8 cellular contexts compared by ENCODE assay signal in the genomic region with DNA sequence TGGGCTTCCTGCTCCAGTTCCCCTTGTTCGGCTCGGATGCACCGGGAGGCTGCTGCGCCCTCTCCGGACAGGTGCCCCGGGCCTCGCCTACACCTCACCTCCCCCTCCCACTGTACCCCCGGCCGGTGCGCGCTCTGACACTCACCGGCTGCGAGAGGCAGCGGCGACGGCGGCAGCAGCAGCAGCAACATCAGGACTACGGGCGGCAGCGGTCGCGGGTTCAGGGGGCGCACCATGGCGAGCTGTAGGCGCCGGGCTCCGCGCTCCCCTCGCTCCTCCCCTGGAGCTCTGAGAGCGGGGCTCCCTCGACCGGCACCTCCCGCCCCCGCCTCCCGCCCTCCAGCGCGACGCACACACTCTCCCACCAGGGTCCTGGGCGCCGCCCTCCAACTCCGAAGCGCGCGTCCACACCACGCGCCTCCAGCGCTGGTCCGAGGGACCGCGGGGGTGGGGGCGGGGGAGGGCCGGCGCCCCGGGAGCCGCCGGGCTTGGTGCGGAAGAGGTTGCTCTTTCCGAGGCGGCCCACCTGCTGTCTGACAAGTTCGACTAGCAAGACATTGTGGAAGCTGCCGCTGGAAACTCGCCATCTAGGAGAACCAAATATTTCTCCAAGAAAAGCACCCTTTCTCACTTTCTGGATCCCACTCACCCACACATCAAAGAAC. TPM values are rescaled to one million over a fixed set of nuclear protein-coding genes. Genes with fewer than 3 reads are reported as not detected.
DNase-seq lines count a peak whose midpoint lies in the region; ATAC-seq, FAIRE-seq and TF ChIP-seq lines count a peak whose summit lies in the region.

A gene with protein sequence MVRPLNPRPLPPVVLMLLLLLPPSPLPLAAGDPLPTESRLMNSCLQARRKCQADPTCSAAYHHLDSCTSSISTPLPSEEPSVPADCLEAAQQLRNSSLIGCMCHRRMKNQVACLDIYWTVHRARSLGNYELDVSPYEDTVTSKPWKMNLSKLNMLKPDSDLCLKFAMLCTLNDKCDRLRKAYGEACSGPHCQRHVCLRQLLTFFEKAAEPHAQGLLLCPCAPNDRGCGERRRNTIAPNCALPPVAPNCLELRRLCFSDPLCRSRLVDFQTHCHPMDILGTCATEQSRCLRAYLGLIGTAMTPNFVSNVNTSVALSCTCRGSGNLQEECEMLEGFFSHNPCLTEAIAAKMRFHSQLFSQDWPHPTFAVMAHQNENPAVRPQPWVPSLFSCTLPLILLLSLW (minus strand): TSS at position 433 of the 665 bp plus-strand sequence. CDS start 197 bp downstream, at position 236.

- in situ Hi-C loops in K562 (cut with MboI), result no loop called here

- FAIRE-seq in K562 (lab: Jason Lieb, UNC), result no peak

- H2AK5ac ChIP-seq in H9 (ENCODE audit: insufficient read length, low read length), result no peak within 1 kb of the TSS

- H2BK120ac ChIP-seq in H9 (ENCODE audit: low read depth, low read length, poor library complexity, severe bottlenecking), result no peak within 1 kb of the TSS

- no peak within 1 kb of the TSS for H4K91ac ChIP-seq in H9 (ENCODE audit: insufficient read length, low read depth, low read length)

- POLR2A ChIA-PET in A673 (lab: Charles Lee; ENCODE audit: low non-redundant PET) (no interaction called here), K562 (lab: Yijun Ruan, JAX) (interaction anchor here (0.7 to 1.7 kb wide), 4 partner anchors 14 to 88 kb away, joined by 3 to 5 read pairs (median 3); a partner anchor contains a TSS)

- H3K4ac ChIP-seq in H9 (ENCODE audit: low read depth, low read length), result no peak within 1 kb of the TSS

- no peak within 1 kb of the TSS for H2BK15ac ChIP-seq in H9 (ENCODE audit: low read depth, low read length)

- H3K4me1 Mint-ChIP-seq in H9, result peaks cover 16% of the 10 kb centered on the region in 2 experiments
- peaks cover 16% of the 10 kb centered on the region for H3K4me1 Mint-ChIP-seq in type B pancreatic cell (ENCODE audit: unreplicated experiment)

- no peak within 1 kb of the TSS for H2BK5ac ChIP-seq in H9 (ENCODE audit: insufficient read length, low read length)

- H3K9me1 ChIP-seq in K562 (ENCODE audit: control insufficient read depth, insufficient read depth, low read length), result no peaks in the 10 kb centered on the region

- H3K18ac ChIP-seq in H9 (ENCODE audit: insufficient read length, low read depth, low read length), result no peak within 1 kb of the TSS

- H3K4me3 ChIP-seq in A673 (ENCODE audit: low read depth, low read length, poor library complexity, severe bottlenecking) (peak within 1 kb of the TSS; percentile 39), K562 (no peak within 1 kb of the TSS), left lung (peak within 1 kb of the TSS; percentile 23 to 34)

- ATAC-seq in K562, result peak; percentile 75
- peak; percentile 51 for ATAC-seq in left lung
- ATAC-seq in left lobe of liver, result no peak
- no peak for ATAC-seq in GM21423 (IDR thresholded peaks at IDR 0.05; ENCODE audit: unreplicated experiment)
- ATAC-seq in HG03378 (IDR thresholded peaks at IDR 0.05; ENCODE audit: unreplicated experiment), result no peak

- H3K27ac ChIP-seq in A673 (ENCODE audit: low read depth, low read length, poor library complexity, severe bottlenecking) (no peak within 1 kb of the TSS), H9 (ENCODE audit: insufficient read length, low read depth, low read length) (no peak within 1 kb of the TSS), K562 (ENCODE audit: extremely low read depth, low read depth, low read length) (no peak within 1 kb of the TSS), left lung (no peak within 1 kb of the TSS)

- H3K56ac ChIP-seq in H9 (ENCODE audit: insufficient read length, low read depth, low read length), result no peak within 1 kb of the TSS

- H3K79me2 ChIP-seq in H9 (ENCODE audit: insufficient read depth, low read length) (no peaks in the 10 kb centered on the region), K562 (ENCODE audit: control insufficient read depth, insufficient read depth, low read length) (no peaks in the 10 kb centered on the region)

- intact Hi-C loops in A673 (cut with micrococcal nuclease; ENCODE audit: unreplicated experiment) (no loop called here), K562 (cut with micrococcal nuclease) (no loop called here), left lung (cut with DNase I) (no loop called here)

- WGBS in H9 (ENCODE audit: extremely low coverage, insufficient read length, low lambda C conversion rate), result no CpG with 5 or more reads among the region's 62 CpGs
- WGBS in K562 (ENCODE audit: insufficient coverage, low coverage, missing lambda C conversion rate), result 32% methylated on average over 12 of the region's 62 CpGs

- no peak for TF ChIP-seq EP300 in K562 (IDR thresholded peaks at IDR 0.05; ENCODE audit: low read length)

- peaks cover 4% of the 10 kb centered on the region for H3K23me2 ChIP-seq in H9 (ENCODE audit: insufficient read length, low read depth, low read length, poor library complexity, severe bottlenecking)

- H3K4me3 Mint-ChIP-seq in H9, result peak within 1 kb of the TSS; percentile 57 to 80
- peak within 1 kb of the TSS; percentile 83 for H3K4me3 Mint-ChIP-seq in type B pancreatic cell

- no peak within 1 kb of the TSS for H4K5ac ChIP-seq in H9 (ENCODE audit: insufficient read length, low read depth, low read length)

- no peak within 1 kb of the TSS for H2BK12ac ChIP-seq in H9 (ENCODE audit: insufficient read length, low read depth, low read length)

- H3K9me3 ChIP-seq in A673 (ENCODE audit: low read depth, low read length, poor library complexity, severe bottlenecking), result no peaks in the 10 kb centered on the region
- no peaks in the 10 kb centered on the region for H3K9me3 ChIP-seq in H9 (ENCODE audit: control insufficient read depth, low read depth, low read length)
- H3K9me3 ChIP-seq in K562 (replicated peaks; ENCODE audit: control insufficient read depth, insufficient read depth, low read depth, low read length), result no peaks in the 10 kb centered on the region
- H3K9me3 ChIP-seq in left lung, result no peaks in the 10 kb centered on the region

- TF ChIP-seq CTCF in A673 (conservative IDR thresholded peaks at IDR 0.05; ENCODE audit: low read depth, low read length), result no peak
- no peak; the same call in 2 of the 3 replicates for TF ChIP-seq CTCF in H9 (conservative IDR thresholded peaks at IDR 0.05)
- no peak for TF ChIP-seq CTCF in K562 (IDR thresholded peaks at IDR 0.05 in 2 of 3, conservative IDR thresholded peaks at IDR 0.05 in 1 of 3; ENCODE audit: insufficient read depth in 2 of 3, low read depth in 1 of 3, low read length in 3 of 3)
- TF ChIP-seq CTCF in left lung (IDR thresholded peaks at IDR 0.05), result no peak
- no peak for TF ChIP-seq CTCF in type B pancreatic cell (conservative IDR thresholded peaks at IDR 0.05)

- H3K27ac Mint-ChIP-seq in H9, result no peak within 1 kb of the TSS
- H3K27ac Mint-ChIP-seq in type B pancreatic cell, result no peak within 1 kb of the TSS

- no peaks in the 10 kb centered on the region for H3K36me3 Mint-ChIP-seq in H9 (ENCODE audit: insufficient read depth in 1 of 3, low read depth in 3 of 3)
- H3K36me3 Mint-ChIP-seq in type B pancreatic cell, result no peaks in the 10 kb centered on the region

- no peaks in the 10 kb centered on the region for H3K79me1 ChIP-seq in H9 (ENCODE audit: insufficient read depth, low read depth, low read length, poor library complexity, severe bottlenecking)

- no peaks in the 10 kb centered on the region for H3K9me3 Mint-ChIP-seq in H9
- H3K9me3 Mint-ChIP-seq in type B pancreatic cell, result no peaks in the 10 kb centered on the region

- TF ChIP-seq RAD21 in K562 (CRISPR knock-in tag; conservative IDR thresholded peaks at IDR 0.05 in 1 of 2, IDR thresholded peaks at IDR 0.05 in 1 of 2), result no peak

- CTCF ChIA-PET in A673 (lab: Charles Lee) (interaction anchor here (1.0 kb wide), 1 partner anchor 78 kb away, joined by 3 read pairs; a partner anchor contains a TSS), K562 (lab: Yijun Ruan, JAX; ENCODE audit: low intra/inter-chr PET ratio) (interaction anchor here (0.5 kb wide), 1 partner anchor 81 kb away, joined by 3 read pairs; no protein-coding TSS in a partner anchor)

- peaks cover 16% of the 10 kb centered on the region for H3K4me1 ChIP-seq in A673 (ENCODE audit: insufficient read depth, low read length, poor library complexity, severe bottlenecking)
- H3K4me1 ChIP-seq in H9 (ENCODE audit: insufficient read depth, low read length), result no peaks in the 10 kb centered on the region
- peaks cover 6 to 11% of the 10 kb centered on the region in 2 experiments; a peak in 3 of 5 replicates for H3K4me1 ChIP-seq in K562 (replicated peaks in 1 of 2; ENCODE audit: control insufficient read depth in 2 of 2, insufficient read depth in 2 of 2, low read length in 2 of 2)
- H3K4me1 ChIP-seq in left lung, result peaks cover 8% of the 10 kb centered on the region in 2 donors

- H3K27me3 Mint-ChIP-seq in H9 (ENCODE audit: low read depth), result peaks cover 41% of the 10 kb centered on the region
- H3K27me3 Mint-ChIP-seq in type B pancreatic cell, result peaks cover 28% of the 10 kb centered on the region

- DNase-seq in A673 (ENCODE audit: low spot score) (peak; percentile 27), H9 (peak; percentile 57), K562 (ENCODE audit: extremely low read depth in 1 of 4, low spot score in 3 of 4) (peak; percentile 30 to 78 (median 56)), left lung (peak in 1 of 2 donors; percentile 68), type B pancreatic cell (ENCODE audit: extremely low spot score, unreplicated experiment) (no peak), left lobe of liver (ENCODE audit: low spot score) (no peak)

- H4K20me1 ChIP-seq in H9 (ENCODE audit: control insufficient read depth, insufficient read depth, insufficient read length) (no peaks in the 10 kb centered on the region), K562 (replicated peaks; ENCODE audit: control insufficient read depth, insufficient read depth, low read length) (peaks cover 5% of the 10 kb centered on the region; the same call in 1 of the 2 replicates)

- no peaks in the 10 kb centered on the region for H3K27me3 ChIP-seq in A673 (replicated peaks; ENCODE audit: insufficient read depth, low read depth, low read length, poor library complexity)
- H3K27me3 ChIP-seq in H9 (ENCODE audit: insufficient read depth, low read length), result peaks cover 6% of the 10 kb centered on the region; the same call in 1 of the 2 replicates
- H3K27me3 ChIP-seq in K562 (ENCODE audit: control insufficient read depth in 2 of 2, insufficient read depth in 2 of 2, low read length in 2 of 2), result peaks cover 3 to 7% of the 10 kb centered on the region in 2 experiments; a peak in 2 of 5 replicates
- peaks cover 6 to 33% of the 10 kb centered on the region in 2 donors for H3K27me3 ChIP-seq in left lung

- no peak within 1 kb of the TSS for H3K23ac ChIP-seq in H9 (ENCODE audit: insufficient read length, low read depth, low read length)

- H2AFZ ChIP-seq in H9 (ENCODE audit: low read length) (no peak within 1 kb of the TSS), K562 (ENCODE audit: low read depth, low read length) (no peak within 1 kb of the TSS)

- no peak within 1 kb of the TSS for H3K14ac ChIP-seq in H9 (ENCODE audit: insufficient read depth, low read length)

- H3K4me2 ChIP-seq in H9 (ENCODE audit: insufficient read depth, insufficient read length, low read length), result peak within 1 kb of the TSS; percentile 43
- H3K4me2 ChIP-seq in K562 (ENCODE audit: insufficient read depth, low read length), result no peak within 1 kb of the TSS

- no peak within 1 kb of the TSS for H3K9ac ChIP-seq in H9 (ENCODE audit: extremely low read depth, insufficient read length, low read length)
- 0 out of 4 replicates have a peak within 1 kb of the TSS, but pooled peaks of 1 of the 2 experiments have one; percentile 55 for H3K9ac ChIP-seq in K562 (ENCODE audit: insufficient read depth in 1 of 2, low read depth in 2 of 2, low read length in 2 of 2)

- H2BK20ac ChIP-seq in H9 (ENCODE audit: low read depth, low read length, poor library complexity, severe bottlenecking), result no peak within 1 kb of the TSS

- H4K8ac ChIP-seq in H9 (replicated peaks; ENCODE audit: insufficient read length, low read depth, low read length), result no peak within 1 kb of the TSS

- BruUV-seq in A673 (replicated peaks; lab: Mats Ljungman, UMichigan), result no TSS peak
- no TSS peak for BruUV-seq in K562 (replicated peaks; lab: Mats Ljungman, UMichigan)

- no peaks in the 10 kb centered on the region for H3K36me3 ChIP-seq in A673 (ENCODE audit: insufficient read depth, low read length, poor library complexity, severe bottlenecking)
- H3K36me3 ChIP-seq in K562 (ENCODE audit: control insufficient read depth, insufficient read depth, low read length), result no peaks in the 10 kb centered on the region
- no peaks in the 10 kb centered on the region for H3K36me3 ChIP-seq in left lung

- H3T11ph ChIP-seq in H9 (ENCODE audit: low read length), result no peak within 1 kb of the TSS

- no peak for TF ChIP-seq POLR2A in K562 (conservative IDR thresholded peaks at IDR 0.05)

RNA-seq across cellular contexts. Expression of the gene that starts here (rescaled TPM):
- 0.75 and 0.83 TPM in 2 replicates for total RNA-seq in A673 (2021)
- total RNA-seq in H9 (2021), result 1.6 and 1.8 TPM in 2 replicates
- 0.37 TPM in 2 replicates for total RNA-seq in K562 (2011; cell fraction: chromatin; rRNA removed; ENCODE audit: low replicate concordance)
- total RNA-seq in K562 (2011; cell fraction: nucleolus; rRNA removed), result 0.50 and 0.66 TPM in 2 replicates
- 0.44 and 0.76 TPM in 2 replicates for total RNA-seq in K562 (2011; cell fraction: nucleoplasm; rRNA removed)
- total RNA-seq in K562 (2014; rRNA removed), result not detected in 2 replicates
- total RNA-seq in K562 (2014; rRNA removed; fragmentation: Illumina TruSeq; extraction: Trizol), result not detected in 2 replicates
- total RNA-seq in K562 (2015; rRNA removed; fragmentation: Illumina TruSeq; extraction: Trizol), result not detected in 2 replicates
- total RNA-seq in K562 (2021), result not detected in 2 replicates
- 0.08 and 0.42 TPM in 2 replicates for polyA plus RNA-seq in K562 (2011; rRNA removed)
- polyA plus RNA-seq in K562 (2011; cell fraction: cytosol; rRNA removed), result 0.42 and 0.47 TPM in 2 replicates
- 0.11 and 0.14 TPM in 2 replicates for polyA plus RNA-seq in K562 (2011; cell fraction: nucleus; rRNA removed)
- polyA plus RNA-seq in K562 (2012), result 0.06 and 0.10 TPM in 2 replicates
- 0.09 and 0.10 TPM in 2 replicates for polyA plus RNA-seq in K562 (2014; fragmentation: Illumina TruSeq; extraction: Trizol)
- not detected for polyA plus RNA-seq in K562 (2014; fragmentation: Nextera tagmentation; extraction: Ambion mirVana)
- polyA plus RNA-seq in K562 (2014; rRNA removed), result 0.05 and 0.12 TPM in 2 replicates
- polyA minus RNA-seq in K562 (2011; rRNA and poly(A)+ RNA removed), result 0.09 TPM in 1 of 2 replicates, not detected in the other
- not detected in 2 replicates for polyA minus RNA-seq in K562 (2011; cell fraction: cytosol; rRNA and poly(A)+ RNA removed)
- not detected in 2 replicates for polyA minus RNA-seq in K562 (2011; cell fraction: nucleus; rRNA and poly(A)+ RNA removed)
- 1 to 10 TPM in 1 of 2 donors, not detected in 1; 1.9 TPM for total RNA-seq in left lung
- 1.8 TPM in 2 replicates for total RNA-seq in type B pancreatic cell (ENCODE audit: low replicate concordance)
- total RNA-seq in left lobe of liver, result not detected

Comparison
In these comparisons a context has a peak if more than half of its experiments do, and no peak if none do; other contexts are left out.
1. Peak in DNase-seq and H3K4me3 ChIP-seq in A673; RNA of the gene not detected or under 1 TPM.
2. Peak in DNase-seq and ATAC-seq in K562; RNA of the gene not detected or under 1 TPM.